8 cellular contexts compared by ENCODE assay signal in genomic region chr11:72848846-72849466, GRCh38. TPM values are rescaled to one million over a fixed set of nuclear protein-coding genes. Genes with fewer than 3 reads are reported as not detected.
DNase-seq lines count a peak whose midpoint lies in the region; ATAC-seq and TF ChIP-seq lines count a peak whose summit lies in the region.

No MANE protein-coding gene starts in this region.

- ATAC-seq in DND-41 (ENCODE audit: insufficient read depth, low read depth): peak; percentile 83
- ATAC-seq in HG03175 (IDR thresholded peaks at IDR 0.05; ENCODE audit: unreplicated experiment): no peak
- no peak for ATAC-seq in HG03442 (IDR thresholded peaks at IDR 0.05; ENCODE audit: unreplicated experiment)

- no peak overlapping the region for H3K9ac ChIP-seq in DND-41 (ENCODE audit: low read depth, low read length)

- WGBS in esophagus muscularis mucosa: 74% methylated on average over 6 of the region's 6 CpGs

- TF ChIP-seq POLR2A in esophagus muscularis mucosa (IDR thresholded peaks at IDR 0.05; ENCODE audit: low read depth): no peak

- H3K9me3 ChIP-seq in DND-41 (ENCODE audit: insufficient read depth, low read length, severe bottlenecking) (no peaks in the 10 kb centered on the region), esophagus muscularis mucosa (no peaks in the 10 kb centered on the region), osteoblast (ENCODE audit: low read depth, low read length) (no peaks in the 10 kb centered on the region)

- H3K79me2 ChIP-seq in DND-41 (ENCODE audit: insufficient read depth, low read length) (no peaks in the 10 kb centered on the region), osteoblast (ENCODE audit: insufficient read depth, low read length) (peaks cover 5% of the 10 kb centered on the region)

- TF ChIP-seq EP300 in esophagus muscularis mucosa (IDR thresholded peaks at IDR 0.05): no peak

- H3K27ac ChIP-seq in DND-41 (ENCODE audit: low read length) (no peak overlapping the region), esophagus muscularis mucosa (replicated peaks in 1 of 4) (no peak overlapping the region), osteoblast (ENCODE audit: low read depth, low read length) (no peak overlapping the region)

- intact Hi-C loops in esophagus muscularis mucosa (cut with DNase I): no loop called here

- no peaks in the 10 kb centered on the region for H3K27me3 ChIP-seq in DND-41 (ENCODE audit: insufficient read depth, low read length, poor library complexity)
- H3K27me3 ChIP-seq in esophagus muscularis mucosa: no peaks in the 10 kb centered on the region
- no peaks in the 10 kb centered on the region for H3K27me3 ChIP-seq in osteoblast (ENCODE audit: insufficient read depth, low read length)

- peak; percentile 64 for DNase-seq in DND-41
- DNase-seq in HuH-7.5 (ENCODE audit: low spot score): peak; percentile 32
- DNase-seq in T-helper 9 cell: peak; percentile 21
- DNase-seq in esophagus muscularis mucosa (ENCODE audit: extremely low spot score): no peak
- peak; percentile 63 for DNase-seq in osteoblast (ENCODE audit: insufficient read length, low spot score, missing footprints)
- no peak for DNase-seq in dedifferentiated amniotic fluid mesenchymal stem cell (ENCODE audit: extremely low spot score)

- TF ChIP-seq CTCF in DND-41 (IDR thresholded peaks at IDR 0.05; ENCODE audit: borderline replicate concordance, extremely low read depth, low read length, poor library complexity, severe bottlenecking) (peak; percentile 93), esophagus muscularis mucosa (IDR thresholded peaks at IDR 0.05) (peak; percentile 55 to 72 (median 62)), osteoblast (IDR thresholded peaks at IDR 0.05; ENCODE audit: extremely low read depth, low read depth, low read length) (peak; percentile 78)

- H3K4me1 ChIP-seq in DND-41 (ENCODE audit: insufficient read depth, low read length): no peaks in the 10 kb centered on the region
- peaks cover 0 to 6% (median 0%) of the 10 kb centered on the region in 4 donors for H3K4me1 ChIP-seq in esophagus muscularis mucosa
- H3K4me1 ChIP-seq in osteoblast (ENCODE audit: insufficient read depth, low read length): peaks cover 11% of the 10 kb centered on the region

- H3K4me3 ChIP-seq in DND-41 (ENCODE audit: low read depth in 1 of 2, low read length in 2 of 2): no peak overlapping the region
- H3K4me3 ChIP-seq in esophagus muscularis mucosa: no peak overlapping the region
- H3K4me3 ChIP-seq in osteoblast (ENCODE audit: insufficient read depth, low read length): no peak overlapping the region

- H3K4me2 ChIP-seq in DND-41 (ENCODE audit: insufficient read depth, low read length): no peak overlapping the region
- no peak overlapping the region for H3K4me2 ChIP-seq in osteoblast (ENCODE audit: insufficient read depth, low read length)

- no peak overlapping the region for H2AFZ ChIP-seq in DND-41 (ENCODE audit: low read depth, low read length)
- H2AFZ ChIP-seq in osteoblast (ENCODE audit: low read length): no peak overlapping the region

- peaks cover 19% of the 10 kb centered on the region for H3K36me3 ChIP-seq in DND-41 (ENCODE audit: insufficient read depth, low read length)
- peaks cover 0 to 24% (median 2%) of the 10 kb centered on the region in 4 donors for H3K36me3 ChIP-seq in esophagus muscularis mucosa
- H3K36me3 ChIP-seq in osteoblast (ENCODE audit: insufficient read depth, low read length): peaks cover 16% of the 10 kb centered on the region

- H4K20me1 ChIP-seq in DND-41 (ENCODE audit: insufficient read depth, low read length): no peaks in the 10 kb centered on the region
- no peaks in the 10 kb centered on the region for H4K20me1 ChIP-seq in osteoblast (ENCODE audit: insufficient read depth, low read length)

RNA-seq across cellular contexts. Expression of gene ATG16L2, which starts 34.7 kb away (rescaled TPM):
- total RNA-seq in esophagus muscularis mucosa (10 to 100 TPM; 11.8 to 19.3 (median 18.2) TPM), osteoblast (11.9 and 12.4 TPM in 2 replicates)

RNA-seq across cellular contexts. Expression of gene STARD10, which starts 55.1 kb away (rescaled TPM):
- total RNA-seq in esophagus muscularis mucosa (10 to 100 TPM; 26.6 to 75.4 (median 58.1) TPM), osteoblast (25.3 and 25.7 TPM in 2 replicates)

Comparison
In these comparisons a context has a peak if more than half of its experiments do, and no peak if none do; other contexts are left out.
1. DNase-seq: peak in DND-41 (single experiment), HuH-7.5 (single experiment), T-helper 9 cell (single experiment) and osteoblast (single experiment); none in esophagus muscularis mucosa (single experiment) and dedifferentiated amniotic fluid mesenchymal stem cell (single experiment).
2. Peak in every context shown above with its lines, with median percentiles within 50 percentile points of each other: CTCF ChIP-seq.